In genomic region chr2:70090706-70091334, GRCh38 we compare ENCODE assay signal across 11 cellular contexts. TPM values are rescaled to one million over a fixed set of nuclear protein-coding genes. Genes with fewer than 3 reads are reported as not detected.
DNase-seq lines count a peak whose midpoint lies in the region; ATAC-seq and TF ChIP-seq lines count a peak whose summit lies in the region.
"Had no signal": no experiment of that assay in that cellular context is flagged by ENCODE, and none has a peak within 500 bp of the region (broad histone marks: within the 10 kb centered on the region; RNA-seq: fewer than 3 reads in every experiment).

No MANE protein-coding gene starts in this region.

- peak overlapping the region; percentile 98 for H3K4me3 ChIP-seq in OCI-LY7 (ENCODE audit: low read depth, low read length, poor library complexity, severe bottlenecking)

- TF ChIP-seq CTCF in CD4-positive, alpha-beta T cell (IDR thresholded peaks at IDR 0.05), result no peak
- TF ChIP-seq CTCF in OCI-LY7 (conservative IDR thresholded peaks at IDR 0.05; ENCODE audit: low read length) (no peak), chondrocyte (IDR thresholded peaks at IDR 0.05) (no peak), osteocyte (IDR thresholded peaks at IDR 0.05) (no peak)

- no peaks in the 10 kb centered on the region for H3K27me3 ChIP-seq in CD4-positive, alpha-beta T cell (ENCODE audit: control insufficient read depth, insufficient read depth, low read length)

- no TSS peak for BruUV-seq in OCI-LY7 (replicated peaks; lab: Mats Ljungman, UMichigan)

- H4K20me1 ChIP-seq in OCI-LY7 (ENCODE audit: insufficient read depth, low read length), result peaks cover 4% of the 10 kb centered on the region; the same call in 1 of the 2 replicates

- intact Hi-C loops in CD4-positive, alpha-beta T cell (cut with DNase I, micrococcal nuclease), result loop anchor here in 1 of 2 experiments (1.0 kb wide), 1 partner anchor 31 kb away; no protein-coding TSS in a partner anchor
- intact Hi-C loops in OCI-LY7 (cut with micrococcal nuclease; ENCODE audit: unreplicated experiment), result no loop called here

- peaks cover 48% of the 10 kb centered on the region for H3K36me3 Mint-ChIP-seq in CD4-positive, alpha-beta T cell (ENCODE audit: low read depth)
- peaks cover 17% of the 10 kb centered on the region for H3K36me3 Mint-ChIP-seq in chondrocyte (ENCODE audit: low read depth)
- H3K36me3 Mint-ChIP-seq in osteocyte (ENCODE audit: unreplicated experiment), result peaks cover 20% of the 10 kb centered on the region

- peaks cover 57% of the 10 kb centered on the region for H3K4me1 ChIP-seq in OCI-LY7 (ENCODE audit: insufficient read depth, low read length, poor library complexity, severe bottlenecking)

- peak overlapping the region; percentile 100 for H3K27ac Mint-ChIP-seq in CD4-positive, alpha-beta T cell
- H3K27ac Mint-ChIP-seq in chondrocyte (ENCODE audit: unreplicated experiment), result peak overlapping the region; percentile 33
- peak overlapping the region; percentile 100 for H3K27ac Mint-ChIP-seq in osteocyte (ENCODE audit: unreplicated experiment)

- H3K4me3 Mint-ChIP-seq in CD4-positive, alpha-beta T cell, result peak overlapping the region; percentile 92
- H3K4me3 Mint-ChIP-seq in chondrocyte (ENCODE audit: unreplicated experiment), result no peak overlapping the region
- H3K4me3 Mint-ChIP-seq in osteocyte (ENCODE audit: unreplicated experiment), result no peak overlapping the region

- no peaks in the 10 kb centered on the region for H3K9me3 ChIP-seq in CD4-positive, alpha-beta T cell (ENCODE audit: control insufficient read depth, low read length)
- H3K9me3 ChIP-seq in OCI-LY7 (ENCODE audit: low read length), result no peaks in the 10 kb centered on the region
- H3K9me3 ChIP-seq: lower lobe of right lung, SK-N-SH had no signal

- no peak for DNase-seq in CD4-positive, alpha-beta T cell
- no peak for DNase-seq in OCI-LY7 (ENCODE audit: low spot score)
- peak; percentile 15 for DNase-seq in chondrocyte (ENCODE audit: low spot score)
- no peak for DNase-seq in osteocyte (ENCODE audit: extremely low spot score, unreplicated experiment)
- DNase-seq in GDM1 (lab: John Stamatoyannopoulos, UW), result no peak
- no peak for DNase-seq in inferior parietal cortex (ENCODE audit: extremely low spot score)
- DNase-seq in NCI-H526 treated with DMSO at 0.1 percent for 48 hours (lab: John Stamatoyannopoulos, UW), result no peak
- DNase-seq: lower lobe of right lung, NCI-H2029 treated with DMSO at 0.1 percent for 48 hours, SK-N-SH had no signal

- POLR2A ChIA-PET in CD4-positive, alpha-beta T cell (lab: Charles Lee), result interaction anchor here (0.7 to 15.0 kb wide), 8 partner anchors 14 to 176 kb away, joined by 3 to 932 read pairs (median 12); partner anchors contain the start of genes C2orf42 and MXD1
- POLR2A ChIA-PET in OCI-LY7 (lab: Charles Lee), result interaction anchor here (0.7 to 3.9 kb wide), 11 partner anchors 14 to 1479 kb away, joined by 3 to 18 read pairs (median 6); no protein-coding TSS in a partner anchor

- H3K79me2 ChIP-seq in OCI-LY7 (ENCODE audit: insufficient read depth, low read depth, low read length), result peaks cover 55% of the 10 kb centered on the region

- H3K36me3 ChIP-seq in OCI-LY7 (ENCODE audit: insufficient read depth, low read length), result peaks cover 37% of the 10 kb centered on the region

- peaks cover 75% of the 10 kb centered on the region for H3K4me1 Mint-ChIP-seq in CD4-positive, alpha-beta T cell (ENCODE audit: low read depth)
- peaks cover 25% of the 10 kb centered on the region for H3K4me1 Mint-ChIP-seq in chondrocyte (ENCODE audit: low read depth)
- H3K4me1 Mint-ChIP-seq in osteocyte (ENCODE audit: unreplicated experiment), result peaks cover 24% of the 10 kb centered on the region

- CTCF ChIA-PET in CD4-positive, alpha-beta T cell (lab: Charles Lee), result interaction anchor here (0.6 to 2.2 kb wide), 4 partner anchors 20 to 407 kb away, joined by 3 to 8 read pairs (median 4); no protein-coding TSS in a partner anchor
- CTCF ChIA-PET in OCI-LY7 (lab: Charles Lee; ENCODE audit: unreplicated experiment), result no interaction called here

- H3K27ac ChIP-seq in CD4-positive, alpha-beta T cell (ENCODE audit: low read depth, low read length), result peak overlapping the region; percentile 100
- peak overlapping the region; percentile 94 for H3K27ac ChIP-seq in OCI-LY7 (ENCODE audit: low read depth, low read length, poor library complexity, severe bottlenecking)

- no peak for ATAC-seq in CD4-positive, alpha-beta T cell (ENCODE audit: poor library complexity)
- ATAC-seq in GM18873 (IDR thresholded peaks at IDR 0.05; ENCODE audit: low FRiP score, unreplicated experiment), result no peak
- ATAC-seq: lower lobe of right lung had no signal

- H3K9me3 Mint-ChIP-seq in CD4-positive, alpha-beta T cell, result no peaks in the 10 kb centered on the region
- H3K9me3 Mint-ChIP-seq in chondrocyte (ENCODE audit: low read depth), result no peaks in the 10 kb centered on the region
- H3K9me3 Mint-ChIP-seq in osteocyte (ENCODE audit: unreplicated experiment), result no peaks in the 10 kb centered on the region

- H3K27me3 Mint-ChIP-seq in CD4-positive, alpha-beta T cell, result peaks cover 4% of the 10 kb centered on the region
- no peaks in the 10 kb centered on the region for H3K27me3 Mint-ChIP-seq in chondrocyte (ENCODE audit: low read depth)
- no peaks in the 10 kb centered on the region for H3K27me3 Mint-ChIP-seq in osteocyte (ENCODE audit: unreplicated experiment)

- H3K9me2 ChIP-seq in OCI-LY7 (ENCODE audit: insufficient read depth, low read length), result no peaks in the 10 kb centered on the region
- H3K9me2 ChIP-seq: SK-N-SH had no signal

- no peak overlapping the region for H2AFZ ChIP-seq in OCI-LY7 (ENCODE audit: low read length)

- peak overlapping the region; percentile 84 for H3K4me2 ChIP-seq in OCI-LY7 (ENCODE audit: low read length)

RNA-seq across cellular contexts. Expression of gene PCBP1, which starts 3.5 kb away (rescaled TPM):
- total RNA-seq in CD4-positive, alpha-beta T cell, result 100 to 1,000 TPM; 228 to 233 TPM
- 54.8 and 58.2 TPM in 2 replicates for total RNA-seq in OCI-LY7 (2014; rRNA removed; shearing (Covaris generic))
- 393 and 423 TPM in 2 replicates for total RNA-seq in OCI-LY7 (2022)
- 220 to 240 TPM (median 221 TPM) in 3 replicates for total RNA-seq in chondrocyte
- total RNA-seq in osteocyte, result 261 and 262 TPM in 2 replicates

Comparison
In these comparisons a context has a peak if more than half of its experiments do, and no peak if none do; other contexts are left out.
1. H3K27ac Mint-ChIP-seq: peak in every context shown above with its lines; median percentile 100 in CD4-positive, alpha-beta T cell; 100 in osteocyte; 33 in chondrocyte.